Comparison of ENCODE assay signal across 1 cellular context in genomic region chr12:106304001-106304421, GRCh38.
TF ChIP-seq lines count a peak whose summit lies in the region.

No MANE protein-coding gene starts in this region.

TF ChIP-seq in K562, 482 proteins besides CTCF, POLR2A, EP300 and RAD21:
- TF ChIP-seq ATF4 (CRISPR knock-in tag; IDR thresholded peaks at IDR 0.05) (no peak), NUFIP1 (IDR thresholded peaks at IDR 0.05; ENCODE audit: partially characterized antibody) (no peak), ZNF717 (CRISPR knock-in tag; IDR thresholded peaks at IDR 0.05) (no peak), CBX8 (IDR thresholded peaks at IDR 0.05; ENCODE audit: borderline replicate concordance, extremely low read depth, low read depth, low read length, poor library complexity, severe bottlenecking) (no peak)
